8 cellular contexts compared by ENCODE assay signal in the genomic region with DNA sequence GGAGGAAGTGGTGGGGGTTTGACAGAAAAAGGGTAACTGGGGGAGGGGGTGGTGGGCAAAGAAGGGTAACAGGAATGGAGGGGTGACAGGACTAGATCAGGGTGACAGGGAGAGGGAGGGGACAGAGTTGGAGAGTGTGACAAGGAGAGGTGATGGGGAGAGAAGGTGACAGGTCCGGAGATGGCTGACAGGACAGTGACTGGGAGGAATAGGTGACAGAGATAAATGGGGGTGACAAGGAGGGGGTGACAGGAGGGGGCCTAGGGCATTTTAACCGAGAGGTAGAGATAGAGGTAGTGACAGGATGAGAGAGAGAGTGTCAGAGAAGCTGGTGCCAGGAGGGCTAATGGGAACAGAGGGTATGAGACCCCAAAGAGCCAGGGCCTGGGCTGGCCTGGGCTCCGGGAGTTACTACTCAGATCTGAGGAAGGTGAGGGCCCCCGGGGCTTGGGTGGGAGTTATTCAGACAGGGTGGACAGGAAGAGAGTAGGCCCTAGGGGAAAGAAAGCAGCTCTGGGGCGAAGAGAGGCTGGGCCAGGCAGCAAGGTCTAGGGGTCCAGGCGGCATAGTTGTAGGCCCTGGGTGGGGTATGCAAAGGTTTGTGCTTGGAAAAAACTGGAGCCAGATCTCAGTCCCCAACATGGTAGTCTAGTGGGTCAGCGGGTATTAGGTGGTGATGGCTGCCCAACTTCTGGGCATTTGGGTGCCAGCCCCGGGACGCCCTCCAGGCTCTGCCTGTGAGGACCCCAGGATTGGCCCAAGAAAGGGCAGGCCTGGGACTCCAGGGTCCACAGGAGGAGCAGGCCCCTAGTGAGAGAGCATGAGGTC. TPM values are rescaled to one million over a fixed set of nuclear protein-coding genes. Genes with fewer than 3 reads are reported as not detected.
A peak's percentile ranks its signal among the peaks of the same experiment; 100 is the strongest.
DNase-seq lines count a peak whose midpoint lies in the region; ATAC-seq and TF ChIP-seq lines count a peak whose summit lies in the region.

No MANE protein-coding gene starts in this region.

- no peaks in the 10 kb centered on the region for H3K27me3 ChIP-seq in IMR-90 (ENCODE audit: control insufficient read depth, insufficient read depth, low read length)
- no peaks in the 10 kb centered on the region for H3K27me3 ChIP-seq in dorsolateral prefrontal cortex
- no peaks in the 10 kb centered on the region for H3K27me3 ChIP-seq in muscle layer of duodenum (ENCODE audit: low read depth, low read length)

- 19% methylated on average over 5 of the region's 9 CpGs; no CpG with 5 or more reads in 1 of the 2 experiments for WGBS in IMR-90 (ENCODE audit: extremely low coverage in 2 of 2, insufficient read length in 1 of 2), 2 experiments

- no peak for TF ChIP-seq POLR2A in IMR-90 (IDR thresholded peaks at IDR 0.05; ENCODE audit: low read depth, low read length)

- BruUV-seq in IMR-90 (replicated peaks; lab: Mats Ljungman, UMichigan) = no TSS peak

- DNase-seq in AG09309 (ENCODE audit: low read depth) = no peak
- DNase-seq in IMR-90 = no peak
- DNase-seq in dorsolateral prefrontal cortex = peak in 1 of 10 donors; percentile 48
- DNase-seq in NCI-H1092 treated with DMSO at 0.1 percent for 48 hours (lab: John Stamatoyannopoulos, UW) = no peak
- no peak for DNase-seq in HuH-7 (ENCODE audit: low spot score)

- H3K4me2 ChIP-seq in IMR-90 (ENCODE audit: low read depth, low read length) = peak overlapping the region; percentile 95

- in situ Hi-C loops in IMR-90 (cut with MboI; ENCODE audit: low sequenced_read_pairs) = no loop called here

- ATAC-seq in IMR-90 (ENCODE audit: low read depth) (no peak), HG02678 (IDR thresholded peaks at IDR 0.05; ENCODE audit: unreplicated experiment) (no peak), HG03045 (IDR thresholded peaks at IDR 0.05; ENCODE audit: unreplicated experiment) (no peak)

- H3K9me1 ChIP-seq in IMR-90 (ENCODE audit: insufficient read depth, low read length) = peaks cover 4% of the 10 kb centered on the region

- peaks cover 10% of the 10 kb centered on the region for H3K4me1 ChIP-seq in IMR-90 (ENCODE audit: control insufficient read depth, insufficient read depth, low read length)
- H3K4me1 ChIP-seq in muscle layer of duodenum (ENCODE audit: control insufficient read depth in 1 of 2, insufficient read depth in 2 of 2, low read length in 2 of 2) = peaks cover 10 to 35% of the 10 kb centered on the region in 2 donors

- peak overlapping the region; percentile 96 for H4K91ac ChIP-seq in IMR-90 (ENCODE audit: insufficient read depth, low read depth, low read length)

- H2AK9ac ChIP-seq in IMR-90 (replicated peaks; ENCODE audit: low read depth, low read length, poor library complexity) = peak overlapping the region; percentile 99

- POLR2A ChIA-PET in IMR-90 (lab: Charles Lee; ENCODE audit: unreplicated experiment) = interaction anchor here (0.6 kb wide), 1 partner anchor 13 kb away, joined by 3 read pairs; no protein-coding TSS in a partner anchor

- H3K9ac ChIP-seq in IMR-90 (ENCODE audit: low read depth, low read length) = peak overlapping the region; percentile 93

- H2AK5ac ChIP-seq in IMR-90 (ENCODE audit: low read depth, low read length) = peak overlapping the region; percentile 100

- H3K9me3 ChIP-seq in IMR-90 (ENCODE audit: control insufficient read depth, insufficient read depth, low read length) = no peaks in the 10 kb centered on the region
- no peaks in the 10 kb centered on the region for H3K9me3 ChIP-seq in muscle layer of duodenum (ENCODE audit: control insufficient read depth in 1 of 2, low read length in 2 of 2)

- H3K4me3 ChIP-seq in AG09309 (ENCODE audit: control insufficient read depth, low read depth, low read length) (peak overlapping the region; percentile 80), IMR-90 (ENCODE audit: insufficient read depth, low read depth, low read length) (peak overlapping the region; percentile 71), dorsolateral prefrontal cortex (peak overlapping the region; percentile 37 to 99 (median 66)), muscle layer of duodenum (ENCODE audit: low read depth in 1 of 2, low read length in 2 of 2) (peak overlapping the region; percentile 73 to 81)

- peaks cover 17 to 43% of the 10 kb centered on the region in 2 experiments for H3K79me1 ChIP-seq in IMR-90 (ENCODE audit: low read depth in 1 of 2, low read length in 2 of 2)

- peak overlapping the region; percentile 90 for H2BK5ac ChIP-seq in IMR-90 (ENCODE audit: low read depth, low read length, poor library complexity, severe bottlenecking)

- TF ChIP-seq CTCF in AG09309 (IDR thresholded peaks at IDR 0.05; ENCODE audit: control insufficient read depth, insufficient read depth, low read depth, low read length, missing control alignments) (no peak), IMR-90 (conservative IDR thresholded peaks at IDR 0.05; ENCODE audit: low read depth, low read length) (no peak), dorsolateral prefrontal cortex (IDR thresholded peaks at IDR 0.05 in 54 of 56, conservative IDR thresholded peaks at IDR 0.05 in 2 of 56; ENCODE audit: low read depth in 1 of 56, partially characterized antibody in 56 of 56) (no peak)

- H4K20me1 ChIP-seq in IMR-90 (ENCODE audit: insufficient read depth, low read length) = peaks cover 9% of the 10 kb centered on the region; the same call in 1 of the 2 replicates

- peak overlapping the region; percentile 18; the same call in 1 of the 2 replicates for H2BK20ac ChIP-seq in IMR-90 (ENCODE audit: low read depth, low read length)

- CTCF ChIA-PET in IMR-90 (lab: Yijun Ruan, JAX) = interaction anchor here (1.2 to 2.7 kb wide), 3 partner anchors 10 to 24 kb away, joined by 3 to 12 read pairs (median 3); no protein-coding TSS in a partner anchor

- H3K23ac ChIP-seq in IMR-90 (ENCODE audit: low read depth, low read length) = peak overlapping the region; percentile 97

- peak overlapping the region; percentile 45 for H3K18ac ChIP-seq in IMR-90 (ENCODE audit: low read depth, low read length)

- H2AFZ ChIP-seq in IMR-90 (replicated peaks; ENCODE audit: low read length, poor library complexity) = peak overlapping the region; percentile 72

- peak overlapping the region; percentile 99 for H3K14ac ChIP-seq in IMR-90 (replicated peaks; ENCODE audit: low read depth, low read length)

- TF ChIP-seq RAD21 in IMR-90 (IDR thresholded peaks at IDR 0.05; ENCODE audit: low read length) = no peak

- H4K5ac ChIP-seq in IMR-90 (ENCODE audit: low read depth, low read length) = peak overlapping the region; percentile 28

- H2BK120ac ChIP-seq in IMR-90 (ENCODE audit: low read depth, low read length) = peak overlapping the region; percentile 77

- H3K27ac ChIP-seq in IMR-90 (ENCODE audit: insufficient read depth, low read length) (peak overlapping the region; percentile 88), dorsolateral prefrontal cortex (peak overlapping the region; percentile 22 to 100 (median 91)), muscle layer of duodenum (ENCODE audit: low read length) (peak overlapping the region; percentile 98)

- intact Hi-C loops in IMR-90 (cut with micrococcal nuclease) = no loop called here
- intact Hi-C loops in dorsolateral prefrontal cortex (cut with DNase I) = loop anchor here in 1 of 2 donors (2.0 kb wide), 1 partner anchor 17 kb away; no protein-coding TSS in a partner anchor

- peak overlapping the region; percentile 99 for H3K4ac ChIP-seq in IMR-90 (ENCODE audit: low read depth, low read length)

- H3K36me3 ChIP-seq in IMR-90 (ENCODE audit: control insufficient read depth, insufficient read depth, low read length) (peaks cover 17% of the 10 kb centered on the region), muscle layer of duodenum (ENCODE audit: control insufficient read depth in 1 of 2, insufficient read depth in 2 of 2, low read length in 2 of 2) (peaks cover 0 to 46% of the 10 kb centered on the region in 2 donors)

- H3K56ac ChIP-seq in IMR-90 (ENCODE audit: extremely low read depth, insufficient read depth, low read length) = peak overlapping the region; percentile 75

- peak overlapping the region; percentile 58 to 98 for H4K8ac ChIP-seq in IMR-90 (ENCODE audit: low read depth in 2 of 2, low read length in 2 of 2)

- H2BK15ac ChIP-seq in IMR-90 (ENCODE audit: low read depth, low read length) = peak overlapping the region; percentile 72; the same call in 2 of the 3 replicates

- dilution Hi-C loops in IMR-90 (cut with HindIII; ENCODE audit: low sequenced_read_pairs, unreplicated experiment) = no loop called here

TF ChIP-seq in IMR-90, 13 proteins besides CTCF, POLR2A, EP300 and RAD21 (continues in another document):
- TF ChIP-seq BHLHE40 (IDR thresholded peaks at IDR 0.05; ENCODE audit: low read depth, low read length) (no peak), FOS (IDR thresholded peaks at IDR 0.05; ENCODE audit: low read depth, low read length) (no peak), NFE2L2 (IDR thresholded peaks at IDR 0.05; ENCODE audit: low read depth, low read length) (no peak), CHD1 (IDR thresholded peaks at IDR 0.05; ENCODE audit: low read depth, low read length) (no peak)

RNA-seq across cellular contexts. Expression of gene CIC, which starts 0.7 kb away (rescaled TPM):
- total RNA-seq in IMR-90 (2012; rRNA removed) = 1.8 and 2.5 TPM in 2 replicates
- polyA plus RNA-seq in IMR-90 (2012; rRNA removed) = 23.2 and 27.3 TPM in 2 replicates
- polyA plus RNA-seq in IMR-90 (2012; cell fraction: cytosol; rRNA removed) = 20.0 and 22.5 TPM in 2 replicates
- 50.1 and 139 TPM in 2 replicates for polyA plus RNA-seq in IMR-90 (2012; cell fraction: nucleus; rRNA removed; ENCODE audit: low replicate concordance)
- total RNA-seq in dorsolateral prefrontal cortex = 100 to 1,000 TPM in 70 of 120 experiments, 10 to 100 TPM in 50; 76.5 to 169 (median 103) TPM

RNA-seq across cellular contexts. Expression of gene ERF, which starts 14.8 kb away (rescaled TPM):
- total RNA-seq in IMR-90 (2012; rRNA removed) (5.2 and 6.1 TPM in 2 replicates), dorsolateral prefrontal cortex (100 to 1,000 TPM in 3 of 120 experiments, 10 to 100 TPM in 117; 22.2 to 145 (median 47.8) TPM)
- polyA plus RNA-seq in IMR-90 (2012; rRNA removed) = 32.4 and 50.9 TPM in 2 replicates
- 21.0 and 43.3 TPM in 2 replicates for polyA plus RNA-seq in IMR-90 (2012; cell fraction: cytosol; rRNA removed)
- 185 and 200 TPM in 2 replicates for polyA plus RNA-seq in IMR-90 (2012; cell fraction: nucleus; rRNA removed; ENCODE audit: low replicate concordance)

RNA-seq across cellular contexts. Expression of gene GSK3A, which starts 27.3 kb away (rescaled TPM):
- total RNA-seq in IMR-90 (2012; rRNA removed) = 6.9 and 8.1 TPM in 2 replicates
- 41.4 and 43.3 TPM in 2 replicates for polyA plus RNA-seq in IMR-90 (2012; rRNA removed)
- polyA plus RNA-seq in IMR-90 (2012; cell fraction: cytosol; rRNA removed) = 24.3 and 37.8 TPM in 2 replicates
- polyA plus RNA-seq in IMR-90 (2012; cell fraction: nucleus; rRNA removed; ENCODE audit: low replicate concordance) = 37.0 and 39.0 TPM in 2 replicates
- total RNA-seq in dorsolateral prefrontal cortex = 100 to 1,000 TPM in 36 of 120 experiments, 10 to 100 TPM in 84; 60.1 to 130 (median 91.3) TPM

RNA-seq across cellular contexts. Expression of gene PRR19, which starts 32.2 kb away (rescaled TPM):
- total RNA-seq in IMR-90 (2012; rRNA removed) (0.28 and 0.36 TPM in 2 replicates), dorsolateral prefrontal cortex (1 to 10 TPM in 112 of 120 experiments, under 1 TPM in 8; 0.46 to 5.4 (median 2.1) TPM)
- 1.6 and 1.8 TPM in 2 replicates for polyA plus RNA-seq in IMR-90 (2012; rRNA removed)
- 0.79 and 1.7 TPM in 2 replicates for polyA plus RNA-seq in IMR-90 (2012; cell fraction: cytosol; rRNA removed)
- 0.60 and 1.5 TPM in 2 replicates for polyA plus RNA-seq in IMR-90 (2012; cell fraction: nucleus; rRNA removed; ENCODE audit: low replicate concordance)

RNA-seq across cellular contexts. Expression of gene PAFAH1B3, which starts 32.7 kb away (rescaled TPM):
- total RNA-seq in IMR-90 (2012; rRNA removed) (71.2 and 76.4 TPM in 2 replicates), dorsolateral prefrontal cortex (10 to 100 TPM; 16.2 to 58.0 (median 31.5) TPM)
- polyA plus RNA-seq in IMR-90 (2012; rRNA removed) = 64.3 and 69.7 TPM in 2 replicates
- 92.1 and 108 TPM in 2 replicates for polyA plus RNA-seq in IMR-90 (2012; cell fraction: cytosol; rRNA removed)
- 40.0 and 79.4 TPM in 2 replicates for polyA plus RNA-seq in IMR-90 (2012; cell fraction: nucleus; rRNA removed; ENCODE audit: low replicate concordance)

Comparison
In these comparisons a context has a peak if more than half of its experiments do, and no peak if none do; other contexts are left out.
1. RNA of gene CIC, which starts 0.7 kb away (total RNA-seq): 76.5 to 169 TPM in dorsolateral prefrontal cortex; 1.8 to 2.5 TPM in IMR-90; every median in the first group is over 10 times any median in the second.
2. Peak in every context shown above with its lines, with median percentiles within 50 percentile points of each other: H3K4me3 ChIP-seq and H3K27ac ChIP-seq.